13 cellular contexts compared by ENCODE assay signal in genomic region chr2:200399046-200399445, GRCh38.
DNase-seq lines count a peak whose midpoint lies in the region; ATAC-seq and TF ChIP-seq lines count a peak whose summit lies in the region.
"Had no signal": no experiment of that assay in that cellular context is flagged by ENCODE, and none has a peak within 500 bp of the region (broad histone marks: within the 10 kb centered on the region; RNA-seq: fewer than 3 reads in every experiment).

No MANE protein-coding gene starts in this region.

- H3K14ac ChIP-seq in mesenchymal stem cell (ENCODE audit: low read length in 2 of 2): no peak overlapping the region

- H3K27me3 ChIP-seq in mesenchymal stem cell (ENCODE audit: control insufficient read depth in 1 of 2, insufficient read depth in 1 of 2, low read length in 2 of 2): no peaks in the 10 kb centered on the region

- TF ChIP-seq CTCF in astrocyte of the spinal cord (IDR thresholded peaks at IDR 0.05; ENCODE audit: low read depth, low read length): no peak

- peak overlapping the region; percentile 83 for H3K27ac ChIP-seq in mesenchymal stem cell (ENCODE audit: low read length, poor library complexity, severe bottlenecking)

- H2AK5ac ChIP-seq in mesenchymal stem cell (ENCODE audit: low read length, severe bottlenecking): no peak overlapping the region

- no peak overlapping the region for H2BK5ac ChIP-seq in mesenchymal stem cell (ENCODE audit: low read depth, low read length, poor library complexity, severe bottlenecking)

- H4K91ac ChIP-seq in mesenchymal stem cell (ENCODE audit: low read length): no peak overlapping the region

- H3K4me2 ChIP-seq in mesenchymal stem cell (ENCODE audit: low read length, poor library complexity, severe bottlenecking): no peak overlapping the region

- H3K18ac ChIP-seq in mesenchymal stem cell (ENCODE audit: low read depth in 1 of 2, low read length in 2 of 2): no peak overlapping the region

- WGBS in mesenchymal stem cell: no CpG with 5 or more reads among the region's 1 CpG

- H2AFZ ChIP-seq in mesenchymal stem cell (ENCODE audit: low read depth, low read length): no peak overlapping the region

- ATAC-seq in HG03432 (IDR thresholded peaks at IDR 0.05; ENCODE audit: unreplicated experiment) (peak; percentile 50), HG03520 (IDR thresholded peaks at IDR 0.05; ENCODE audit: unreplicated experiment) (no peak), HG03280 (IDR thresholded peaks at IDR 0.05; ENCODE audit: unreplicated experiment) (no peak)
- ATAC-seq: left cardiac atrium, sciatic nerve had no signal

- in situ Hi-C loops in astrocyte of the spinal cord (cut with HindIII; ENCODE audit: low sequenced_read_pairs): no loop called here

- H2BK12ac ChIP-seq in mesenchymal stem cell (ENCODE audit: low read length in 2 of 2): no peak overlapping the region

- DNase-seq in EH (ENCODE audit: low read depth): peak; percentile 91
- peak; percentile 64 for DNase-seq in astrocyte of the spinal cord (ENCODE audit: low read depth, low spot score)
- peak; percentile 48 for DNase-seq in mesenchymal stem cell
- DNase-seq in foreskin melanocyte: no peak
- no peak for DNase-seq in activated CD4-positive, CD25-positive, alpha-beta regulatory T cell (lab: John Stamatoyannopoulos, UW)
- DNase-seq: CD8-positive, alpha-beta memory T cell; central memory CD4-positive, alpha-beta T cell; left cardiac atrium; NCI-H1694 treated with DMSO at 0.1 percent for 48 hours had no signal

- H3K36me3 ChIP-seq in mesenchymal stem cell (ENCODE audit: control insufficient read depth in 1 of 2, insufficient read depth in 2 of 2, low read depth in 1 of 2, low read length in 2 of 2): peaks cover 0 to 2% of the 10 kb centered on the region in 2 experiments

- H2BK120ac ChIP-seq in mesenchymal stem cell (ENCODE audit: low read depth, low read length): no peak overlapping the region

- H3K23ac ChIP-seq in mesenchymal stem cell (ENCODE audit: low read length in 2 of 2): no peak overlapping the region

- H3K79me1 ChIP-seq in mesenchymal stem cell (replicated peaks; ENCODE audit: low read length, poor library complexity, severe bottlenecking): peaks cover 14% of the 10 kb centered on the region

- H3K9me3 ChIP-seq in mesenchymal stem cell (ENCODE audit: control insufficient read depth, low read length): no peaks in the 10 kb centered on the region

- no peak overlapping the region for H3K9ac ChIP-seq in mesenchymal stem cell (ENCODE audit: low read length)

- H2BK15ac ChIP-seq in mesenchymal stem cell (ENCODE audit: low read depth, poor library complexity, severe bottlenecking): no peak overlapping the region

- H3K4ac ChIP-seq in mesenchymal stem cell (ENCODE audit: low read depth in 1 of 2, low read length in 2 of 2): no peak overlapping the region

- no peak overlapping the region for H3K4me3 ChIP-seq in astrocyte of the spinal cord (ENCODE audit: low read depth, low read length)
- H3K4me3 ChIP-seq in mesenchymal stem cell (ENCODE audit: insufficient read depth in 1 of 2, low read depth in 1 of 2, low read length in 2 of 2): no peak overlapping the region

- H4K8ac ChIP-seq in mesenchymal stem cell (ENCODE audit: low read length): no peak overlapping the region

- peaks cover 8% of the 10 kb centered on the region for H3K4me1 ChIP-seq in mesenchymal stem cell (ENCODE audit: control insufficient read depth, insufficient read depth, low read depth, low read length)

Comparison
In these comparisons a context has a peak if more than half of its experiments do, and no peak if none do; other contexts are left out.
1. DNase-seq: peak in EH (single experiment), astrocyte of the spinal cord (single experiment) and mesenchymal stem cell (single experiment); none in foreskin melanocyte (single experiment) and activated CD4-positive, CD25-positive, alpha-beta regulatory T cell (0 of 4).